ENCODE assay signal across 21 cellular contexts in the genomic region with DNA sequence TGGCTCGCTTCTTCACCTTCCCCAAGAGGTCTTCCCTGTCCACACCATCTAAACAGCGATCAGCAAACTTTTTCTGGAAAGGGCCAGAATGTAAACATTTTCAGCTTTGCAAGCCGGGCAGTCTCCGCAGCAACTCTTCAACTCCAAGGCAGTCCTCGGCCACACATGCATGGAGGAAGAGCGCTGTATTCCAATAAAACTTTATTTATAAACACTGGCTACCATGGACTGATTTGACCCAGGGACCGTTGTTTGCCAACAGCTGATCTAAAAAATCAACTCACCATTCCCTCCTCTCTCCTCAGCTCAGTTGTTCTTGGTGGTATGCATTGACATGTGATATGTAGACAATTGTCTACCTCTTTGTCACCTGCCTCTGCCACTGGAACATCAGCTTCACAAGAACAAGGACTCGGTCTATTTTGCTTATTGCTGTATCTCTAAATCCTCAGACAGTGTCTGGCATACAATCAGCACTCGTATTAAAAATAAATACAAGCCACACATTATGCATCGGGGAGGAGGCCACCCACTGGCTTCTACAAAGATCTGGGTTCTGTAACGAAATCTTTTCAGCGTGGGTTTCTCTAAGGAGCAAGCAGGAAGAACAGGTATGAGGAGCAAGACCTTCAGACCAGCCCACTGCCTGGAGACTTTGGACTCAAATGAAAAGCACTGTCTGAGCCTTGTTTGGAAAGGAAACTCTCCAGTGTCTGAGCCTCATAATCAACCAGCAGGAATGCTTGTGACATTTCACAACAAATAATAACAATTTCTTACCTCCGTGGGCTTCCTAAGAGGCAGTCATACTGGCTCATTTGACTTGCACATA.
A peak's percentile ranks its signal among the peaks of the same experiment; 100 is the strongest.
DNase-seq lines count a peak whose midpoint lies in the region; ATAC-seq, FAIRE-seq and TF ChIP-seq lines count a peak whose summit lies in the region.
"Had no signal": no experiment of that assay in that cellular context is flagged by ENCODE, and none has a peak within 500 bp of the region (broad histone marks: within the 10 kb centered on the region; RNA-seq: fewer than 3 reads in every experiment).

No MANE protein-coding gene starts in this region.

- TF ChIP-seq RAD21 in K562 (CRISPR knock-in tag; conservative IDR thresholded peaks at IDR 0.05 in 1 of 2, IDR thresholded peaks at IDR 0.05 in 1 of 2) = no peak

- ATAC-seq in K562 (no peak), left colon (peak; percentile 91), HG03280 (IDR thresholded peaks at IDR 0.05; ENCODE audit: unreplicated experiment) (no peak)
- ATAC-seq: stimulated activated naive CD8-positive, alpha-beta T cell treated with anti-CD3 and anti-CD28 coated beads, Interleukin-15, amount 100 ng/mL, for 72 hours had no signal

- no TSS peak for BruUV-seq in K562 (replicated peaks; lab: Mats Ljungman, UMichigan)

- no peak for TF ChIP-seq EP300 in K562 (IDR thresholded peaks at IDR 0.05; ENCODE audit: low read length)

- DNase-seq in activated CD4-positive, alpha-beta T cell treated with anti-CD3 and anti-CD28 coated beads, Interleukin-2, amount 10 ng/mL, durations not matched to agents 24 days and 14 days = no peak
- DNase-seq in activated CD4-positive, alpha-beta T cell treated with anti-CD3 and anti-CD28 coated beads, Interleukin-2, amount 10 ng/mL, durations not matched to agents 7 days and 5 days = no peak
- no peak for DNase-seq in K562 (ENCODE audit: extremely low read depth in 1 of 4, low spot score in 3 of 4)
- DNase-seq in left colon = no peak
- no peak for DNase-seq in ACHN
- DNase-seq in brain microvascular endothelial cell = no peak
- DNase-seq: activated effector memory CD4-positive, alpha-beta T cell treated with Interleukin-2 at 50 U/mL for 16 hours; AML-193; NCI-H1417; NCI-H2107; NCI-H524; stimulated activated CD4-positive, alpha-beta T cell treated with anti-CD3 and anti-CD28 coated beads, Interleukin-4, amount 100 ng/mL, for 24 hours; stimulated activated naive CD8-positive, alpha-beta T cell treated with anti-CD3 and anti-CD28 coated beads, Interleukin-15, amount 100 ng/mL, for 72 hours; upper lobe of left lung had no signal

- no peak overlapping the region for H3K4me3 Mint-ChIP-seq in activated CD4-positive, alpha-beta T cell treated with anti-CD3 and anti-CD28 coated beads, Interleukin-2, amount 10 ng/mL, durations not matched to agents 24 days and 14 days
- H3K4me3 Mint-ChIP-seq in activated CD4-positive, alpha-beta T cell treated with anti-CD3 and anti-CD28 coated beads, Interleukin-2, amount 10 ng/mL, durations not matched to agents 7 days and 5 days = no peak overlapping the region
- H3K4me3 Mint-ChIP-seq: stimulated activated naive CD8-positive, alpha-beta T cell treated with anti-CD3 and anti-CD28 coated beads, Interleukin-15, amount 100 ng/mL, for 72 hours had no signal

- H3K27ac ChIP-seq in K562 (ENCODE audit: extremely low read depth, low read depth, low read length) (0 out of 3 replicates have a peak overlapping the region, but pooled peaks have one; percentile 9), skeletal muscle tissue (ENCODE audit: low read depth, low read length) (peak overlapping the region; percentile 69), brain microvascular endothelial cell (no peak overlapping the region)
- H3K27ac ChIP-seq: 22Rv1, ovary, RWPE1, upper lobe of left lung had no signal

- POLR2A ChIA-PET in activated CD4-positive, alpha-beta T cell treated with anti-CD3 and anti-CD28 coated beads, Interleukin-2, amount 10 ng/mL, durations not matched to agents 7 days and 5 days (lab: Charles Lee) = no interaction called here
- POLR2A ChIA-PET in K562 (lab: Yijun Ruan, JAX) = interaction anchor here (0.9 kb wide), 2 partner anchors 13 to 46 kb away, joined by 3 read pairs; no protein-coding TSS in a partner anchor

- H3K27me3 Mint-ChIP-seq in activated CD4-positive, alpha-beta T cell treated with anti-CD3 and anti-CD28 coated beads, Interleukin-2, amount 10 ng/mL, durations not matched to agents 24 days and 14 days = peaks cover 12% of the 10 kb centered on the region
- peaks cover 3% of the 10 kb centered on the region for H3K27me3 Mint-ChIP-seq in activated CD4-positive, alpha-beta T cell treated with anti-CD3 and anti-CD28 coated beads, Interleukin-2, amount 10 ng/mL, durations not matched to agents 7 days and 5 days

- H3K4me1 Mint-ChIP-seq in activated CD4-positive, alpha-beta T cell treated with anti-CD3 and anti-CD28 coated beads, Interleukin-2, amount 10 ng/mL, durations not matched to agents 24 days and 14 days = peaks cover 52% of the 10 kb centered on the region
- H3K4me1 Mint-ChIP-seq in activated CD4-positive, alpha-beta T cell treated with anti-CD3 and anti-CD28 coated beads, Interleukin-2, amount 10 ng/mL, durations not matched to agents 7 days and 5 days = peaks cover 52% of the 10 kb centered on the region

- no peaks in the 10 kb centered on the region for H3K27me3 ChIP-seq in K562 (ENCODE audit: control insufficient read depth in 2 of 2, insufficient read depth in 2 of 2, low read length in 2 of 2)
- no peaks in the 10 kb centered on the region for H3K27me3 ChIP-seq in skeletal muscle tissue (ENCODE audit: control insufficient read depth in 3 of 3, insufficient read depth in 3 of 3, low read length in 3 of 3)
- no peaks in the 10 kb centered on the region for H3K27me3 ChIP-seq in brain microvascular endothelial cell (replicated peaks)
- H3K27me3 ChIP-seq: ovary, upper lobe of left lung had no signal

- no peak for TF ChIP-seq POLR2A in K562 (conservative IDR thresholded peaks at IDR 0.05)

- H3K4me1 ChIP-seq in K562 (replicated peaks in 1 of 2; ENCODE audit: control insufficient read depth in 2 of 2, insufficient read depth in 2 of 2, low read length in 2 of 2) (peaks cover 27 to 35% of the 10 kb centered on the region in 2 experiments), skeletal muscle tissue (ENCODE audit: control insufficient read depth in 3 of 3, insufficient read depth in 3 of 3, low read length in 3 of 3) (peaks cover 27 to 51% (median 42%) of the 10 kb centered on the region in 3 donors)

- H3K36me3 ChIP-seq in K562 (ENCODE audit: control insufficient read depth, insufficient read depth, low read length) = no peaks in the 10 kb centered on the region
- H3K36me3 ChIP-seq in skeletal muscle tissue (ENCODE audit: control insufficient read depth in 3 of 3, insufficient read depth in 3 of 3, low read length in 3 of 3) = no peaks in the 10 kb centered on the region
- H3K36me3 ChIP-seq in brain microvascular endothelial cell (replicated peaks) = no peaks in the 10 kb centered on the region
- H3K36me3 ChIP-seq: ovary, upper lobe of left lung had no signal

- peak overlapping the region; percentile 86 for H2AFZ ChIP-seq in K562 (ENCODE audit: low read depth, low read length)

- intact Hi-C loops in activated CD4-positive, alpha-beta T cell treated with anti-CD3 and anti-CD28 coated beads, Interleukin-2, amount 10 ng/mL, durations not matched to agents 24 days and 14 days (cut with micrococcal nuclease) = loop anchor here (10.0 kb wide), 1 partner anchor 205 kb away; no protein-coding TSS in a partner anchor
- intact Hi-C loops in K562 (cut with micrococcal nuclease) (loop anchor here (10.0 kb wide), 1 partner anchor 45 kb away; no protein-coding TSS in a partner anchor), left colon (cut with DNase I, micrococcal nuclease) (no loop called here)

- in situ Hi-C loops in K562 (cut with MboI) (no loop called here), ACHN (cut with HindIII; ENCODE audit: low pct_ligation_motif_present, low pct_unique_long_range_greater_than_20kb, low sequenced_read_pairs) (no loop called here), brain microvascular endothelial cell (cut with HindIII; ENCODE audit: low pct_ligation_motif_present, low sequenced_read_pairs) (no loop called here)

- peaks cover 7% of the 10 kb centered on the region for H3K9me3 Mint-ChIP-seq in activated CD4-positive, alpha-beta T cell treated with anti-CD3 and anti-CD28 coated beads, Interleukin-2, amount 10 ng/mL, durations not matched to agents 24 days and 14 days
- H3K9me3 Mint-ChIP-seq in activated CD4-positive, alpha-beta T cell treated with anti-CD3 and anti-CD28 coated beads, Interleukin-2, amount 10 ng/mL, durations not matched to agents 7 days and 5 days = peaks cover 11% of the 10 kb centered on the region

- H3K4me3 ChIP-seq in K562 (no peak overlapping the region), skeletal muscle tissue (ENCODE audit: low read length in 3 of 3) (peak overlapping the region in 1 of 3 donors; percentile 31), brain microvascular endothelial cell (ENCODE audit: low read depth, low read length) (no peak overlapping the region)
- H3K4me3 ChIP-seq: lung, ovary, upper lobe of left lung had no signal

- H3K36me3 Mint-ChIP-seq in activated CD4-positive, alpha-beta T cell treated with anti-CD3 and anti-CD28 coated beads, Interleukin-2, amount 10 ng/mL, durations not matched to agents 24 days and 14 days (ENCODE audit: low read depth) = peaks cover 4% of the 10 kb centered on the region
- H3K36me3 Mint-ChIP-seq in activated CD4-positive, alpha-beta T cell treated with anti-CD3 and anti-CD28 coated beads, Interleukin-2, amount 10 ng/mL, durations not matched to agents 7 days and 5 days (ENCODE audit: low read depth) = peaks cover 4% of the 10 kb centered on the region

- CTCF ChIA-PET in activated CD4-positive, alpha-beta T cell treated with anti-CD3 and anti-CD28 coated beads, Interleukin-2, amount 10 ng/mL, durations not matched to agents 7 days and 5 days (lab: Charles Lee) = no interaction called here
- CTCF ChIA-PET in K562 (lab: Yijun Ruan, JAX; ENCODE audit: low intra/inter-chr PET ratio) = no interaction called here

- H3K9me3 ChIP-seq in K562 (replicated peaks; ENCODE audit: control insufficient read depth, insufficient read depth, low read depth, low read length) (no peaks in the 10 kb centered on the region), skeletal muscle tissue (ENCODE audit: control insufficient read depth in 3 of 3, low read length in 3 of 3) (no peaks in the 10 kb centered on the region)
- H3K9me3 ChIP-seq: ovary, upper lobe of left lung had no signal

- no peaks in the 10 kb centered on the region for H3K79me2 ChIP-seq in K562 (ENCODE audit: control insufficient read depth, insufficient read depth, low read length)

- H3K4me2 ChIP-seq in K562 (ENCODE audit: insufficient read depth, low read length) = peak overlapping the region; percentile 68; the same call in 1 of the 2 replicates

- no peaks in the 10 kb centered on the region for H3K9me1 ChIP-seq in K562 (ENCODE audit: control insufficient read depth, insufficient read depth, low read length)

- H3K9ac ChIP-seq in K562 (ENCODE audit: insufficient read depth in 1 of 2, low read depth in 2 of 2, low read length in 2 of 2) (no peak overlapping the region), skeletal muscle tissue (ENCODE audit: low read depth in 1 of 3, low read length in 3 of 3) (peak overlapping the region in 1 of 3 donors; percentile 72)

- H4K20me1 ChIP-seq in K562 (replicated peaks; ENCODE audit: control insufficient read depth, insufficient read depth, low read length) = no peaks in the 10 kb centered on the region

- no peak for TF ChIP-seq CTCF in K562 (IDR thresholded peaks at IDR 0.05 in 2 of 3, conservative IDR thresholded peaks at IDR 0.05 in 1 of 3; ENCODE audit: insufficient read depth in 2 of 3, low read depth in 1 of 3, low read length in 3 of 3)
- no peak for TF ChIP-seq CTCF in brain microvascular endothelial cell (IDR thresholded peaks at IDR 0.05; ENCODE audit: low read depth, low read length, missing control alignments)

- peak overlapping the region; percentile 36 for H3K27ac Mint-ChIP-seq in activated CD4-positive, alpha-beta T cell treated with anti-CD3 and anti-CD28 coated beads, Interleukin-2, amount 10 ng/mL, durations not matched to agents 24 days and 14 days
- no peak overlapping the region for H3K27ac Mint-ChIP-seq in activated CD4-positive, alpha-beta T cell treated with anti-CD3 and anti-CD28 coated beads, Interleukin-2, amount 10 ng/mL, durations not matched to agents 7 days and 5 days
- H3K27ac Mint-ChIP-seq: stimulated activated naive CD8-positive, alpha-beta T cell treated with anti-CD3 and anti-CD28 coated beads, Interleukin-15, amount 100 ng/mL, for 72 hours had no signal

- 53% methylated on average over 13 of the region's 13 CpGs for WGBS in K562 (ENCODE audit: insufficient coverage, low coverage, missing lambda C conversion rate)

- no peak for FAIRE-seq in K562 (lab: Jason Lieb, UNC)
- FAIRE-seq: D721Med had no signal

Comparison
In these comparisons a context has a peak if more than half of its experiments do, and no peak if none do; other contexts are left out.
1. intact Hi-C loops: an anchor here in activated CD4-positive, alpha-beta T cell treated with anti-CD3 and anti-CD28 coated beads, Interleukin-2, amount 10 ng/mL, durations not matched to agents 24 days and 14 days (10.0 kb wide) and K562 (10.0 kb wide); none called in left colon.